In genomic region chr15:85932391-85932790, GRCh38 we compare ENCODE assay signal across 6 cellular contexts.
"Had no signal": no experiment of that assay in that cellular context is flagged by ENCODE, and none has a peak within 500 bp of the region (broad histone marks: within the 10 kb centered on the region; RNA-seq: fewer than 3 reads in every experiment).

No MANE protein-coding gene starts in this region.

- FAIRE-seq: HepG2, HTR-8/SVneo had no signal

- DNase-seq: IMR-90, KG1 had no signal

- H3K4me2 ChIP-seq: KMS-11 had no signal

- ATAC-seq: HepG2 had no signal

- H3K9ac ChIP-seq: KMS-11 had no signal

- H3K27ac ChIP-seq: HL-60, KMS-11 had no signal
